Comparison of ENCODE assay signal across 28 cellular contexts in genomic region chr15:66078929-66079275, GRCh38.
"Had no signal": no experiment of that assay in that cellular context is flagged by ENCODE, and none has a peak within 500 bp of the region (broad histone marks: within the 10 kb centered on the region; RNA-seq: fewer than 3 reads in every experiment).

No MANE protein-coding gene starts in this region.

- H3K9me3 ChIP-seq: esophagus muscularis mucosa, gastroesophageal sphincter, heart right ventricle, pancreas, prostate gland, suprapubic skin, vagina had no signal

- ATAC-seq: foreskin keratinocyte; gastroesophageal sphincter; left cardiac atrium; left lung; naive thymus-derived CD4-positive, alpha-beta T cell; pancreas; stimulated activated naive CD8-positive, alpha-beta T cell treated with anti-CD3 and anti-CD28 coated beads, Interleukin-15, amount 100 ng/mL, for 72 hours had no signal

- DNase-seq: dermis blood vessel endothelial cell; effector memory CD4-positive, alpha-beta T cell; foreskin keratinocyte; glutamatergic neuron; heart right ventricle; hippocampal formation; left cardiac atrium; left lung; mesenchymal stem cell; midbrain; naive thymus-derived CD4-positive, alpha-beta T cell; nephron progenitor cell; occipital lobe; pancreas; small intestine; stimulated activated CD4-positive, alpha-beta T cell treated with anti-CD3 and anti-CD28 coated beads, Interleukin-12 subunit alpha, Interleukin-12 subunit beta, amount 100 ng/mL, for 4 hours; stimulated activated CD4-positive, alpha-beta T cell treated with anti-CD3 and anti-CD28 coated beads, Interleukin-1b, Interleukin-23, amount 100 ng/mL, for 48 hours; stimulated activated CD4-positive, alpha-beta T cell treated with anti-CD3 and anti-CD28 coated beads, Interleukin-4, amount 100 ng/mL, for 1 hour; stimulated activated CD8-positive, alpha-beta memory T cell treated with anti-CD3 and anti-CD28 coated beads, Interleukin-4, amount 100 ng/mL, for 48 hours; stimulated activated naive CD4-positive, alpha-beta T cell; stimulated activated naive CD8-positive, alpha-beta T cell treated with anti-CD3 and anti-CD28 coated beads, Interleukin-15, amount 100 ng/mL, for 72 hours; trophoblast cell had no signal

- H3K4me1 ChIP-seq: left lung, prostate gland, suprapubic skin had no signal

- H3K4me3 ChIP-seq: coronary artery, esophagus muscularis mucosa, gastroesophageal sphincter, heart right ventricle, left lung, pancreas, prostate gland, suprapubic skin, vagina had no signal

- H3K27ac ChIP-seq: coronary artery, esophagus muscularis mucosa, foreskin keratinocyte, gastroesophageal sphincter, heart right ventricle, left lung, pancreas, prostate gland, suprapubic skin, vagina had no signal

- H3K36me3 ChIP-seq: esophagus muscularis mucosa, gastroesophageal sphincter, heart right ventricle, left lung, pancreas, prostate gland, suprapubic skin, vagina had no signal

- H3K9me3 Mint-ChIP-seq: stimulated activated naive CD8-positive, alpha-beta T cell treated with anti-CD3 and anti-CD28 coated beads, Interleukin-15, amount 100 ng/mL, for 72 hours had no signal

- H3K27me3 ChIP-seq: pancreas, vagina had no signal

- H3K4me1 Mint-ChIP-seq: naive thymus-derived CD4-positive, alpha-beta T cell; stimulated activated naive CD8-positive, alpha-beta T cell treated with anti-CD3 and anti-CD28 coated beads, Interleukin-15, amount 100 ng/mL, for 72 hours had no signal

- H3K4me3 Mint-ChIP-seq: naive thymus-derived CD4-positive, alpha-beta T cell; nephron progenitor cell; stimulated activated naive CD8-positive, alpha-beta T cell treated with anti-CD3 and anti-CD28 coated beads, Interleukin-15, amount 100 ng/mL, for 72 hours had no signal

- H3K27ac Mint-ChIP-seq: naive thymus-derived CD4-positive, alpha-beta T cell; nephron progenitor cell; stimulated activated naive CD8-positive, alpha-beta T cell treated with anti-CD3 and anti-CD28 coated beads, Interleukin-15, amount 100 ng/mL, for 72 hours had no signal
